13 cellular contexts compared by ENCODE assay signal in the genomic region with DNA sequence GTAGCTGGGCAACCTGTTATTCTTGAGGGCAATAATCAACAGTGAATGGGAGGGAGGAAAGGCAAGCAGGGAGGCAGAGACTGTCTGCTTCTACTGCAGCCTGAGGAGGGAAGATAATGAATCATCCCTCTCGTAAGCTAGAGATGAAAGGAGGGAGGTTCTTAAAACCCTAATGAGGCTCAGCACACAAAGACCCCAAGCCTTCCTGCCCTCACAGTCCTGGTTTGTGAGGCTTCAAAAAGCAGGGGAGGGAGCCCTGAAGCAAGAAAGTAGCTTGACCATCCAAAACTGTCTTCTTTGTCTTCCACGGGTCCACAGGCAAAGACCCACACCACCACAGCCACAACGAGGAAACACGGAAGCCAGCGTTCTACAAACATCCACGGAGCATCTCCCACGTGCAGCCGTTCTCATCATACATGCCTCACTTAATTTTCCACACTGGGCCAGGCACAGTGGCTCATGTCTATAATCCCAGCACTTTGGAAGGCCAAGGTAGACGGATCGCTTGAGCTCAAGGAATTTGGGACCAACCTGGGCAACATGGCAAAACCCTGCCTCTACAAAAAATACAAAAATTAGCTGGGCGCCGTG. TPM values are rescaled to one million over a fixed set of nuclear protein-coding genes. Genes with fewer than 3 reads are reported as not detected.
A peak's percentile ranks its signal among the peaks of the same experiment; 100 is the strongest.
DNase-seq lines count a peak whose midpoint lies in the region; ATAC-seq and TF ChIP-seq lines count a peak whose summit lies in the region.
"Had no signal": no experiment of that assay in that cellular context is flagged by ENCODE, and none has a peak within 500 bp of the region (broad histone marks: within the 10 kb centered on the region; RNA-seq: fewer than 3 reads in every experiment).

No MANE protein-coding gene starts in this region.

- H3K36me3 ChIP-seq in thymus (ENCODE audit: control insufficient read depth, insufficient read depth) = no peaks in the 10 kb centered on the region
- H3K36me3 ChIP-seq in endodermal cell (ENCODE audit: control insufficient read depth, insufficient read depth, low read length) = no peaks in the 10 kb centered on the region
- H3K36me3 ChIP-seq: brain microvascular endothelial cell had no signal

- CTCF ChIA-PET in T-cell (lab: Charles Lee) = interaction anchor here (1.2 to 2.0 kb wide), 4 partner anchors 12 to 69 kb away, joined by 3 to 10 read pairs (median 4); no protein-coding TSS in a partner anchor

- H3K27ac ChIP-seq in thymus (ENCODE audit: low read depth) (peak overlapping the region; percentile 43), endodermal cell (ENCODE audit: low read depth, low read length) (no peak overlapping the region)
- H3K27ac ChIP-seq: brain microvascular endothelial cell had no signal

- peak in 3 of 4 experiments; percentile 39 to 47 (median 43) for ATAC-seq in T-cell (replicated peaks in 1 of 4)

- POLR2A ChIA-PET in T-cell (lab: Charles Lee) = interaction anchor here (0.6 to 1.8 kb wide), 4 partner anchors 10 to 65 kb away, joined by 3 to 7 read pairs (median 4); no protein-coding TSS in a partner anchor

- TF ChIP-seq CTCF in endothelial cell (IDR thresholded peaks at IDR 0.05; ENCODE audit: unreplicated experiment) (no peak), endodermal cell (conservative IDR thresholded peaks at IDR 0.05) (no peak)

- no peak for TF ChIP-seq POLR2A in erythroblast (IDR thresholded peaks at IDR 0.05; ENCODE audit: low read length)

- peaks cover 30% of the 10 kb centered on the region for H3K4me1 ChIP-seq in thymus (ENCODE audit: control insufficient read depth, insufficient read depth, low read length)
- H3K4me1 ChIP-seq in endodermal cell (ENCODE audit: control insufficient read depth, insufficient read depth, low read length) = no peaks in the 10 kb centered on the region

- H3K27me3 ChIP-seq in thymus (ENCODE audit: control insufficient read depth, insufficient read depth) = no peaks in the 10 kb centered on the region
- H3K27me3 ChIP-seq in endodermal cell (ENCODE audit: control insufficient read depth, insufficient read depth, low read length, poor library complexity, severe bottlenecking) = peaks cover 39% of the 10 kb centered on the region

- H3K9me3 Mint-ChIP-seq in activated naive CD4-positive, alpha-beta T cell treated with anti-CD3 and anti-CD28 coated beads, Interleukin-2, amount 50 U/mL, for 24 hours = peaks cover 10% of the 10 kb centered on the region
- H3K9me3 Mint-ChIP-seq in T-cell (peaks cover 8 to 10% (median 9%) of the 10 kb centered on the region in 3 donors), endothelial cell (ENCODE audit: unreplicated experiment) (no peaks in the 10 kb centered on the region), endodermal cell (peaks cover 20% of the 10 kb centered on the region)

- no peak for DNase-seq in activated naive CD4-positive, alpha-beta T cell treated with Interleukin-2 at 50 U/mL for 16 hours
- DNase-seq in T-cell = no peak
- DNase-seq in endothelial cell (ENCODE audit: low spot score) = no peak
- DNase-seq in erythroblast (lab: John Stamatoyannopoulos, UW) = no peak
- no peak for DNase-seq in NCI-H1436 (lab: John Stamatoyannopoulos, UW)
- no peak for DNase-seq in endodermal cell
- DNase-seq: activated CD4-positive, alpha-beta T cell treated with anti-CD3 and anti-CD28 coated beads for 48 hours; brain microvascular endothelial cell; KG1; NCI-H2171 had no signal

- H3K4me3 Mint-ChIP-seq in activated naive CD4-positive, alpha-beta T cell treated with anti-CD3 and anti-CD28 coated beads, Interleukin-2, amount 50 U/mL, for 24 hours = peak overlapping the region; percentile 88
- H3K4me3 Mint-ChIP-seq in T-cell = peak overlapping the region; percentile 88 to 100 (median 99)
- H3K4me3 Mint-ChIP-seq in endothelial cell (ENCODE audit: unreplicated experiment) = no peak overlapping the region
- H3K4me3 Mint-ChIP-seq in endodermal cell = no peak overlapping the region

- H3K4me3 ChIP-seq in thymus (ENCODE audit: low read length) (no peak overlapping the region), endodermal cell (ENCODE audit: low read length) (no peak overlapping the region)

- H3K9ac ChIP-seq in endodermal cell (ENCODE audit: extremely low read depth, low read length, poor library complexity, severe bottlenecking) = no peak overlapping the region

- H3K36me3 Mint-ChIP-seq in activated naive CD4-positive, alpha-beta T cell treated with anti-CD3 and anti-CD28 coated beads, Interleukin-2, amount 50 U/mL, for 24 hours = peaks cover 23% of the 10 kb centered on the region
- H3K36me3 Mint-ChIP-seq in T-cell = peaks cover 41% of the 10 kb centered on the region
- peaks cover 24% of the 10 kb centered on the region for H3K36me3 Mint-ChIP-seq in endothelial cell (ENCODE audit: low read depth, unreplicated experiment)
- peaks cover 17% of the 10 kb centered on the region for H3K36me3 Mint-ChIP-seq in endodermal cell (ENCODE audit: low read depth)

- H3K9me3 ChIP-seq in thymus (ENCODE audit: control insufficient read depth) (no peaks in the 10 kb centered on the region), endodermal cell (ENCODE audit: control insufficient read depth, low read length) (no peaks in the 10 kb centered on the region)

- H3K27ac Mint-ChIP-seq in activated naive CD4-positive, alpha-beta T cell treated with anti-CD3 and anti-CD28 coated beads, Interleukin-2, amount 50 U/mL, for 24 hours = peak overlapping the region; percentile 98
- H3K27ac Mint-ChIP-seq in T-cell (peak overlapping the region; percentile 92 to 96), endothelial cell (ENCODE audit: unreplicated experiment) (peak overlapping the region; percentile 5), endodermal cell (no peak overlapping the region)

- peaks cover 66% of the 10 kb centered on the region for H3K4me1 Mint-ChIP-seq in activated naive CD4-positive, alpha-beta T cell treated with anti-CD3 and anti-CD28 coated beads, Interleukin-2, amount 50 U/mL, for 24 hours
- H3K4me1 Mint-ChIP-seq in T-cell = peaks cover 65 to 69% (median 66%) of the 10 kb centered on the region in 3 donors
- peaks cover 11% of the 10 kb centered on the region for H3K4me1 Mint-ChIP-seq in endothelial cell (ENCODE audit: unreplicated experiment)
- H3K4me1 Mint-ChIP-seq in endodermal cell = peaks cover 3% of the 10 kb centered on the region

- 83% methylated on average over 12 of the region's 12 CpGs for WGBS in thymus
- WGBS in endodermal cell (ENCODE audit: insufficient coverage in 1 of 2, insufficient read length in 1 of 2), 2 experiments = 82 to 90% methylated on average over 5 to 12 of the region's 12 CpGs

- no peaks in the 10 kb centered on the region for H3K27me3 Mint-ChIP-seq in activated naive CD4-positive, alpha-beta T cell treated with anti-CD3 and anti-CD28 coated beads, Interleukin-2, amount 50 U/mL, for 24 hours
- no peaks in the 10 kb centered on the region for H3K27me3 Mint-ChIP-seq in T-cell
- H3K27me3 Mint-ChIP-seq in endothelial cell (ENCODE audit: unreplicated experiment) = peaks cover 8% of the 10 kb centered on the region
- H3K27me3 Mint-ChIP-seq in endodermal cell (ENCODE audit: insufficient read depth) = peaks cover 58% of the 10 kb centered on the region

RNA-seq across cellular contexts. Expression of gene PIK3R5, which starts 1.7 kb away (rescaled TPM):
- total RNA-seq in T-cell (100 to 1,000 TPM; 118 to 210 (median 151) TPM), endothelial cell (ENCODE audit: unreplicated experiment) (14.5 TPM), endodermal cell (10 to 100 TPM; 10.4 to 37.0 TPM)
- polyA plus RNA-seq in thymus = 20.4 TPM
- 8.8 TPM for polyA plus RNA-seq in endodermal cell (2013, experiment 1 of 2)
- 8.0 TPM for polyA plus RNA-seq in endodermal cell (2013, experiment 2 of 2)
- total RNA-seq: H4 had no signal

RNA-seq across cellular contexts. Expression of gene NTN1, which starts 57.5 kb away (rescaled TPM):
- total RNA-seq in T-cell (under 1 TPM in 4 of 5 donors, not detected in 1; 0.07 to 0.15 (median 0.12) TPM), endothelial cell (ENCODE audit: unreplicated experiment) (6.6 TPM), endodermal cell (10 to 100 TPM; 17.0 to 40.4 TPM)
- 2.4 TPM for polyA plus RNA-seq in thymus
- polyA plus RNA-seq in endodermal cell (2013, experiment 1 of 2) = 14.7 TPM
- 18.4 TPM for polyA plus RNA-seq in endodermal cell (2013, experiment 2 of 2)

Comparison
In these comparisons a context has a peak if more than half of its experiments do, and no peak if none do; other contexts are left out.
1. H3K4me3 Mint-ChIP-seq: peak in activated naive CD4-positive, alpha-beta T cell treated with anti-CD3 and anti-CD28 coated beads, Interleukin-2, amount 50 U/mL, for 24 hours (single experiment) and T-cell (3 of 3); none in endothelial cell (single experiment) and endodermal cell (single experiment).